In genomic region chrX:111680988-111681779, GRCh38 we compare ENCODE assay signal across 8 cellular contexts. TPM values are rescaled to one million over a fixed set of nuclear protein-coding genes. Genes with fewer than 3 reads are reported as not detected.
DNase-seq lines count a peak whose midpoint lies in the region; ATAC-seq and TF ChIP-seq lines count a peak whose summit lies in the region.

Gene ALG13, plus strand, starts transcription at chrX:111681170. Its CDS starts 49 bp downstream, at chrX:111681219.

- H3K4me3 Mint-ChIP-seq in activated naive CD8-positive, alpha-beta T cell = peak within 1 kb of the TSS; percentile 91

- no peaks in the 10 kb centered on the region for H3K9me3 Mint-ChIP-seq in activated naive CD8-positive, alpha-beta T cell (ENCODE audit: low read depth)

- peak; percentile 72 for DNase-seq in GM12864 (ENCODE audit: low read depth)
- DNase-seq in NCI-H1092 treated with DMSO at 0.1 percent for 48 hours (lab: John Stamatoyannopoulos, UW) = peak; percentile 92
- DNase-seq in SKM-1 (lab: John Stamatoyannopoulos, UW; ENCODE audit: unreplicated experiment) = peak; percentile 33
- peak; percentile 83 for DNase-seq in glomerular visceral epithelial cell (ENCODE audit: extremely low spot score)
- DNase-seq in omental fat pad (ENCODE audit: low spot score) = peak; percentile 60
- peak; percentile 90 for DNase-seq in testis

- H3K27me3 Mint-ChIP-seq in activated naive CD8-positive, alpha-beta T cell = no peaks in the 10 kb centered on the region

- TF ChIP-seq CTCF in GM12864 (IDR thresholded peaks at IDR 0.05; ENCODE audit: low read depth, low read length, missing control alignments) (peak; percentile 65), omental fat pad (IDR thresholded peaks at IDR 0.05) (peak in 2 of 3 donors; percentile 52 to 72), testis (IDR thresholded peaks at IDR 0.05) (peak; percentile 55 to 69 (median 66))

- H3K36me3 ChIP-seq in testis (ENCODE audit: low read depth, missing control alignments) = no peaks in the 10 kb centered on the region

- H3K4me1 Mint-ChIP-seq in activated naive CD8-positive, alpha-beta T cell (ENCODE audit: low read depth) = peaks cover 36% of the 10 kb centered on the region

- TF ChIP-seq POLR2A in testis (IDR thresholded peaks at IDR 0.05) = no peak

- H3K4me3 ChIP-seq in GM12864 (ENCODE audit: low read depth, low read length) = peak within 1 kb of the TSS; percentile 92
- H3K4me3 ChIP-seq in testis = peak within 1 kb of the TSS; percentile 62 to 73

- no peaks in the 10 kb centered on the region for H3K4me1 ChIP-seq in testis

- peak within 1 kb of the TSS; percentile 90 to 96 for H3K27ac ChIP-seq in testis

- H3K27ac Mint-ChIP-seq in activated naive CD8-positive, alpha-beta T cell = peak within 1 kb of the TSS; percentile 95

- peaks cover 9% of the 10 kb centered on the region for H3K36me3 Mint-ChIP-seq in activated naive CD8-positive, alpha-beta T cell

- no peaks in the 10 kb centered on the region for H3K9me3 ChIP-seq in testis

- H3K27me3 ChIP-seq in testis = no peaks in the 10 kb centered on the region

- intact Hi-C loops in testis (cut with DNase I; ENCODE audit: low total_unique reads) = no loop called here

- ATAC-seq in HG02623 (IDR thresholded peaks at IDR 0.05; ENCODE audit: unreplicated experiment) = peak; percentile 97
- peak; percentile 94 for ATAC-seq in omental fat pad (ENCODE audit: low FRiP score)

- 0 to 1% methylated on average over 26 to 35 of the region's 69 CpGs for WGBS in testis, 2 donors

RNA-seq across cellular contexts. Expression of gene ALG13, which starts in this region (rescaled TPM):
- total RNA-seq in omental fat pad = 10 to 100 TPM; 44.1 to 89.5 (median 53.7) TPM
- total RNA-seq in testis = 100 to 1,000 TPM; 163 to 164 TPM
- polyA plus RNA-seq in testis (ENCODE audit: insufficient read depth, low read depth, low replicate concordance) = 43.9 TPM

Comparison
In these comparisons a context has a peak if more than half of its experiments do, and no peak if none do; other contexts are left out.
1. Peak in every context shown above with its lines: DNase-seq, ATAC-seq, H3K4me3 ChIP-seq and H3K27ac ChIP-seq.
2. DNase-seq: peak in every context shown above with its lines; median percentile 92 in NCI-H1092 treated with DMSO at 0.1 percent for 48 hours; 90 in testis; 83 in glomerular visceral epithelial cell; 72 in GM12864; 60 in omental fat pad; 33 in SKM-1.